1 cellular context compared by ENCODE assay signal in genomic region chr13:39130298-39130697, GRCh38.
TF ChIP-seq lines count a peak whose summit lies in the region.

No MANE protein-coding gene starts in this region.

TF ChIP-seq in WTC11, 78 proteins besides CTCF, POLR2A, EP300 and RAD21 (continued from another document):
- TF ChIP-seq ZNF423 (CRISPR knock-in tag; IDR thresholded peaks at IDR 0.05) (peak; percentile 83), SMAD3 (CRISPR knock-in tag; IDR thresholded peaks at IDR 0.05; ENCODE audit: borderline replicate concordance) (no peak), FOXJ3 (CRISPR knock-in tag; IDR thresholded peaks at IDR 0.05; ENCODE audit: borderline replicate concordance) (no peak), E2F1 (CRISPR knock-in tag; IDR thresholded peaks at IDR 0.05) (no peak), NR1H2 (CRISPR knock-in tag; IDR thresholded peaks at IDR 0.05) (no peak), MYBL2 (CRISPR knock-in tag; IDR thresholded peaks at IDR 0.05) (no peak), ATF1 (CRISPR knock-in tag; IDR thresholded peaks at IDR 0.05) (no peak), FOXP4 (CRISPR knock-in tag; IDR thresholded peaks at IDR 0.05) (no peak), ZNF317 (CRISPR knock-in tag; IDR thresholded peaks at IDR 0.05; ENCODE audit: borderline replicate concordance, low read depth) (no peak), ZNF121 (CRISPR knock-in tag; IDR thresholded peaks at IDR 0.05) (no peak), OVOL2 (CRISPR knock-in tag; IDR thresholded peaks at IDR 0.05; ENCODE audit: borderline replicate concordance) (no peak), GABPB1 (CRISPR knock-in tag; IDR thresholded peaks at IDR 0.05) (no peak), ZNF425 (CRISPR knock-in tag; conservative IDR thresholded peaks at IDR 0.05) (no peak), MLX (CRISPR knock-in tag; IDR thresholded peaks at IDR 0.05) (no peak), HMGA2 (CRISPR knock-in tag; IDR thresholded peaks at IDR 0.05) (no peak), ZNF219 (CRISPR knock-in tag; IDR thresholded peaks at IDR 0.05; ENCODE audit: borderline replicate concordance) (no peak)
